Comparison of ENCODE assay signal across 24 cellular contexts in genomic region chr11:119285431-119285830, GRCh38. TPM values are rescaled to one million over a fixed set of nuclear protein-coding genes. Genes with fewer than 3 reads are reported as not detected.
"Had no signal": no experiment of that assay in that cellular context is flagged by ENCODE, and none has a peak within 500 bp of the region (broad histone marks: within the 10 kb centered on the region; RNA-seq: fewer than 3 reads in every experiment).

No MANE protein-coding gene starts in this region.

- H3K27me3 Mint-ChIP-seq: naive thymus-derived CD4-positive, alpha-beta T cell; stimulated activated memory B cell treated with anti-CD40 and anti-IgM and Interleukin-4, amounts not matched to agents 10 μg/mL and 1 μg/mL and 100 μg/mL, for 72 hours had no signal

- H3K27ac Mint-ChIP-seq: nephron; neural progenitor cell; stimulated activated memory B cell treated with anti-CD40 and anti-IgM and Interleukin-4, amounts not matched to agents 10 μg/mL and 1 μg/mL and 100 μg/mL, for 72 hours had no signal

- DNase-seq: effector CD8-positive, alpha-beta T cell; foreskin keratinocyte; heart left ventricle; kidney; mesendoderm; midbrain; naive thymus-derived CD4-positive, alpha-beta T cell; stimulated activated CD4-positive, alpha-beta T cell treated with anti-CD3 and anti-CD28 coated beads, Interleukin-12 subunit alpha, Interleukin-12 subunit beta, amount 100 ng/mL, for 4 hours; stimulated activated CD4-positive, alpha-beta T cell treated with anti-CD3 and anti-CD28 coated beads, Interleukin-1b, Interleukin-23, amount 100 ng/mL, for 48 hours; stimulated activated CD4-positive, alpha-beta T cell treated with anti-CD3 and anti-CD28 coated beads, Interleukin-4, amount 100 ng/mL, for 1 hour; stimulated activated naive CD8-positive, alpha-beta T cell treated with anti-CD3 and anti-CD28 coated beads, Interleukin-15, Interleukin-2, amounts not matched to agents 100 U/mL and 50 U/mL, for 24 hours; substantia nigra; testis; tibial artery; upper lobe of left lung had no signal

- H3K4me3 Mint-ChIP-seq: nephron; neural progenitor cell; stimulated activated memory B cell treated with anti-CD40 and anti-IgM and Interleukin-4, amounts not matched to agents 10 μg/mL and 1 μg/mL and 100 μg/mL, for 72 hours had no signal

- H3K4me1 Mint-ChIP-seq: neural progenitor cell had no signal

- H3K36me3 ChIP-seq: neural progenitor cell, prostate gland had no signal

- H3K4me1 ChIP-seq: foreskin keratinocyte, neural progenitor cell, prostate gland, testis, upper lobe of left lung had no signal

- H3K27ac ChIP-seq: esophagus muscularis mucosa, foreskin keratinocyte, gastroesophageal sphincter, heart left ventricle, hepatocyte, neural progenitor cell, prostate gland, right atrium auricular region, testis, tibial artery, upper lobe of left lung had no signal

- H3K9me3 Mint-ChIP-seq: naive thymus-derived CD4-positive, alpha-beta T cell; nephron; neural progenitor cell; stimulated activated memory B cell treated with anti-CD40 and anti-IgM and Interleukin-4, amounts not matched to agents 10 μg/mL and 1 μg/mL and 100 μg/mL, for 72 hours had no signal

- H3K27me3 ChIP-seq: esophagus muscularis mucosa, foreskin keratinocyte, gastroesophageal sphincter, heart left ventricle, hepatocyte, neural progenitor cell, right atrium auricular region, testis, tibial artery, upper lobe of left lung had no signal

- H3K4me3 ChIP-seq: esophagus muscularis mucosa, gastroesophageal sphincter, heart left ventricle, hepatocyte, neural progenitor cell, prostate gland, right atrium auricular region, smooth muscle cell, testis, tibial artery, upper lobe of left lung had no signal

- H3K9me3 ChIP-seq: esophagus muscularis mucosa, gastroesophageal sphincter, heart left ventricle, prostate gland, right atrium auricular region, testis, tibial artery, upper lobe of left lung had no signal

- ATAC-seq: foreskin keratinocyte; gastroesophageal sphincter; stimulated activated memory B cell treated with anti-CD40 and anti-IgM and Interleukin-4, amounts not matched to agents 10 μg/mL and 1 μg/mL and 100 μg/mL, for 72 hours; stimulated activated naive CD8-positive, alpha-beta T cell treated with anti-CD3 and anti-CD28 coated beads, Interleukin-15, Interleukin-2, amounts not matched to agents 100 U/mL and 50 U/mL, for 24 hours had no signal

RNA-seq across cellular contexts. Expression of gene C1QTNF5, which starts 55.3 kb away (rescaled TPM):
- total RNA-seq: foreskin keratinocyte; naive thymus-derived CD4-positive, alpha-beta T cell had no signal
- polyA plus RNA-seq: naive thymus-derived CD4-positive, alpha-beta T cell had no signal
